ENCODE assay signal across 18 cellular contexts in the genomic region with DNA sequence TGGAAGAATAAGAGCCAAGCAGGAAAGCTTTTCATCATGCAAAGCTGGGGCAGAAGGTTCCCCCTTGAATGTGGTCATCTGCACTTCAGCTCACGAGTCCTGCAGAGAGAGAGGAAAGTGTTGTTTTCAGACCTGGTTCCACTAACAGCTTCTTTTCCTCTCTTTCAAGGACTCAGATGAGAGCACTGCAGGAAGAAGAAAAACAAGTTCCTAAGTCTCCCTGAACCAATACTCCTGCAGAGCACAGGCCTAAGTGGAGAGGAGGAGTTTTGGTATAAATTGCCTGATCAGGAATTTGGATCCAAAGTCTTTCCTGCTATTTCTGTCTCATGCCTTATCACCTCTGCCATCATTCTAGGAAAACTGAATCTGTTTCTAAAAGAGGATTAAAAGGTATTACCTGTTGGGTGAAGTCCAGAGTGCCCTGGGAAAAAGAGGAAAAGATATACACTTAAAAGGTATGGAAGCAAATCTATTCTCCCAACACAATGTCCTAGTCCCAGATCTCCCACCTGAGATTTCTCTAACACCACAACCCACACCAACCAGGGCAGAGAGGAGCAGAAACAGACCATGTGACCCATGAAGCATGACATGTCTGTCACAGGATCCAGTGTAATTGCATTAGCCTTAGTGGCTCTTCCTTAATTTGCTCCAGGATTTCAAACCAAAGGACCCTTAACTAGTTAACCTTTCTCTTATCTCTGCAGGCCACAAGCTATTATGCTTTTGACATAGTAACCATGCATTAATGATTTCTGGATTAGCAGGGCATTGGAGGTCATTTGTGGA. TPM values are rescaled to one million over a fixed set of nuclear protein-coding genes. Genes with fewer than 3 reads are reported as not detected.
DNase-seq lines count a peak whose midpoint lies in the region; ATAC-seq, FAIRE-seq and TF ChIP-seq lines count a peak whose summit lies in the region.
"Had no signal": no experiment of that assay in that cellular context is flagged by ENCODE, and none has a peak within 500 bp of the region (broad histone marks: within the 10 kb centered on the region; RNA-seq: fewer than 3 reads in every experiment).

No MANE protein-coding gene starts in this region.

- CTCF ChIA-PET in activated B cell treated with CpG ODN at 0.5 μM for 24 hours (lab: Charles Lee), result no interaction called here

- H3K27ac Mint-ChIP-seq in activated B cell treated with CpG ODN at 0.5 μM for 24 hours, result no peak overlapping the region
- H3K27ac Mint-ChIP-seq in naive B cell, result peak overlapping the region in 1 of 6 donors; percentile 82
- H3K27ac Mint-ChIP-seq in T-helper 2 cell treated with Interferon-gamma antibody and Interleukin-4, amounts not matched to agents 5 μg/mL and 100 μg/mL, for 36 hours, result no peak overlapping the region
- H3K27ac Mint-ChIP-seq: CD8-positive, alpha-beta memory T cell; HFFc6 had no signal

- H3K4me3 Mint-ChIP-seq in activated B cell treated with CpG ODN at 0.5 μM for 24 hours (no peak overlapping the region), naive B cell (no peak overlapping the region)
- H3K4me3 Mint-ChIP-seq in T-helper 2 cell treated with Interferon-gamma antibody and Interleukin-4, amounts not matched to agents 5 μg/mL and 100 μg/mL, for 36 hours, result no peak overlapping the region
- H3K4me3 Mint-ChIP-seq: CD14-positive monocyte; CD8-positive, alpha-beta memory T cell; HFFc6; IgD-negative memory B cell had no signal

- ATAC-seq in activated B cell treated with CpG ODN at 0.5 μM for 24 hours (ENCODE audit: low read depth) (peak; percentile 60), naive B cell (ENCODE audit: low read depth in 2 of 2) (peak; percentile 64 to 76), GM18861 (IDR thresholded peaks at IDR 0.05; ENCODE audit: unreplicated experiment) (no peak)

- H3K36me3 Mint-ChIP-seq in activated B cell treated with CpG ODN at 0.5 μM for 24 hours (ENCODE audit: low read depth) (peaks cover 23% of the 10 kb centered on the region), naive B cell (peaks cover 0 to 46% of the 10 kb centered on the region in 2 donors)
- H3K36me3 Mint-ChIP-seq in T-helper 2 cell treated with Interferon-gamma antibody and Interleukin-4, amounts not matched to agents 5 μg/mL and 100 μg/mL, for 36 hours (ENCODE audit: low read depth), result peaks cover 5% of the 10 kb centered on the region
- H3K36me3 Mint-ChIP-seq: CD8-positive, alpha-beta memory T cell had no signal

- intact Hi-C loops in activated B cell treated with CpG ODN at 0.5 μM for 24 hours (cut with micrococcal nuclease), result no loop called here

- no peak for TF ChIP-seq POLR2A in H54 (IDR thresholded peaks at IDR 0.05; ENCODE audit: low read depth, low read length)

- POLR2A ChIA-PET in activated B cell treated with CpG ODN at 0.5 μM for 24 hours (lab: Charles Lee), result interaction anchor here (0.8 to 1.6 kb wide), 2 partner anchors 36 to 65 kb away, joined by 3 to 4 read pairs; no protein-coding TSS in a partner anchor

- DNase-seq in CD1c-positive myeloid dendritic cell (ENCODE audit: extremely low spot score) (peak; percentile 20), activated B cell treated with CpG ODN at 0.5 μM for 24 hours (no peak), naive B cell (no peak), SIG-M5 (lab: John Stamatoyannopoulos, UW) (no peak), H54 (ENCODE audit: insufficient read length, low spot score) (no peak)
- no peak for DNase-seq in T-helper 2 cell treated with Interferon-gamma antibody and Interleukin-4, amounts not matched to agents 5 μg/mL and 100 μg/mL, for 36 hours (ENCODE audit: low spot score)
- DNase-seq: Caco-2; CD8-positive, alpha-beta memory T cell; GOT3; HCEC 1CT; HFFc6 had no signal

- no peak for TF ChIP-seq CTCF in activated B cell treated with CpG ODN at 0.5 μM for 24 hours (IDR thresholded peaks at IDR 0.05)

- no peaks in the 10 kb centered on the region for H3K9me3 Mint-ChIP-seq in activated B cell treated with CpG ODN at 0.5 μM for 24 hours
- peaks cover 0 to 1% (median 0%) of the 10 kb centered on the region in 7 donors for H3K9me3 Mint-ChIP-seq in naive B cell
- H3K9me3 Mint-ChIP-seq in T-helper 2 cell treated with Interferon-gamma antibody and Interleukin-4, amounts not matched to agents 5 μg/mL and 100 μg/mL, for 36 hours, result no peaks in the 10 kb centered on the region
- H3K9me3 Mint-ChIP-seq: CD8-positive, alpha-beta memory T cell; HFFc6; IgD-negative memory B cell had no signal

- no peak for FAIRE-seq in H54 (lab: Jason Lieb, UNC)
- FAIRE-seq: A204.1 had no signal

- peaks cover 19% of the 10 kb centered on the region for H3K4me1 Mint-ChIP-seq in activated B cell treated with CpG ODN at 0.5 μM for 24 hours
- H3K4me1 Mint-ChIP-seq in naive B cell, result peaks cover 3 to 38% (median 38%) of the 10 kb centered on the region in 3 donors
- no peaks in the 10 kb centered on the region for H3K4me1 Mint-ChIP-seq in T-helper 2 cell treated with Interferon-gamma antibody and Interleukin-4, amounts not matched to agents 5 μg/mL and 100 μg/mL, for 36 hours (ENCODE audit: low read depth)
- H3K4me1 Mint-ChIP-seq: CD14-positive monocyte; CD8-positive, alpha-beta memory T cell had no signal

- H3K27me3 Mint-ChIP-seq in activated B cell treated with CpG ODN at 0.5 μM for 24 hours, result no peaks in the 10 kb centered on the region
- H3K27me3 Mint-ChIP-seq in naive B cell, result no peaks in the 10 kb centered on the region
- H3K27me3 Mint-ChIP-seq in T-helper 2 cell treated with Interferon-gamma antibody and Interleukin-4, amounts not matched to agents 5 μg/mL and 100 μg/mL, for 36 hours (ENCODE audit: low read depth), result peaks cover 14% of the 10 kb centered on the region
- H3K27me3 Mint-ChIP-seq: IgD-negative memory B cell had no signal

RNA-seq across cellular contexts. Expression of gene HLA-DRB5, which starts 12.2 kb away (rescaled TPM):
- total RNA-seq in activated B cell treated with CpG ODN at 0.5 μM for 24 hours, result 196 and 199 TPM in 2 replicates
- polyA plus RNA-seq in naive B cell (ENCODE audit: low read depth in 6 of 6), result 1,000 to 10,000 TPM in 1 of 6 donors, 100 to 1,000 TPM in 2, 10 to 100 TPM in 3; 55.2 to 2,377 (median 210) TPM
- total RNA-seq: Caco-2, Daoy, HFFc6, HT1080 had no signal
- polyA plus RNA-seq: BJ had no signal
